ENCODE assay signal across 8 cellular contexts in the genomic region with DNA sequence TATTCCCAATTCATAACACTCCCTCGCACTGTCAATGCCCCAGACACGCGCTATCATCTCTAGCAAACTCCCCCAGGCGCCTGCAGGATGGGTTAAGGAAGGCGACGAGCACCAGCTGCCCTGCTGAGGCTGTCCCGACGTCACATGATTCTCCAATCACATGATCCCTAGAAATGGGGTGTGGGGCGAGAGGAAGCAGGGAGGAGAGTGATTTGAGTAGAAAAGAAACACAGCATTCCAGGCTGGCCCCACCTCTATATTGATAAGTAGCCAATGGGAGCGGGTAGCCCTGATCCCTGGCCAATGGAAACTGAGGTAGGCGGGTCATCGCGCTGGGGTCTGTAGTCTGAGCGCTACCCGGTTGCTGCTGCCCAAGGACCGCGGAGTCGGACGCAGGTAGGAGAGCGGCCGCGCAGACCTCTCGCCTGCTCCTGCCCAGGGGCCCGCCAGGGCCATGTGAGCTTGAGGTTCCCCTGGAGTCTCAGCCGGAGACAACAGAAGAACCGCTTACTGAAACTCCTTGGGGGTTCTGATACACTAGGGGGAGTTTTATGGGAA. TPM values are rescaled to one million over a fixed set of nuclear protein-coding genes. Genes with fewer than 3 reads are reported as not detected.
A peak's percentile ranks its signal among the peaks of the same experiment; 100 is the strongest.
DNase-seq lines count a peak whose midpoint lies in the region; ATAC-seq and TF ChIP-seq lines count a peak whose summit lies in the region.

A gene (plus strand): TSS at position 364 of the 558 bp plus-strand sequence. CDS start 3,863 bp downstream, outside the sequence.

- peak within 1 kb of the TSS; percentile 55 to 92 (median 81) for H3K4me3 ChIP-seq in adrenal gland
- H3K4me3 ChIP-seq in heart left ventricle: peak within 1 kb of the TSS; percentile 43 to 99 (median 80)

- WGBS in adrenal gland, 4 donors: 0% methylated on average over 1 to 26 of the region's 26 CpGs
- 0 to 1% (median 1%) methylated on average over 14 to 26 of the region's 26 CpGs for whole genome bisulfite sequencing in heart left ventricle, 4 donors

- H3K27me3 ChIP-seq in adrenal gland (no peaks in the 10 kb centered on the region), heart left ventricle (no peaks in the 10 kb centered on the region)

- peaks cover 12% of the 10 kb centered on the region for H3K4me1 Mint-ChIP-seq in type B pancreatic cell (ENCODE audit: unreplicated experiment)

- no peaks in the 10 kb centered on the region for H3K36me3 Mint-ChIP-seq in type B pancreatic cell

- peaks cover 8% of the 10 kb centered on the region for H3K27me3 Mint-ChIP-seq in type B pancreatic cell

- H3K27ac ChIP-seq in adrenal gland (peak within 1 kb of the TSS; percentile 68 to 90 (median 77)), heart left ventricle (peak within 1 kb of the TSS; percentile 34 to 97 (median 83))

- intact Hi-C loops in adrenal gland (cut with DNase I) (no loop called here), heart left ventricle (cut with DNase I) (loop anchor here in 2 of 10 donors (2.0 to 5.0 kb wide), 2 partner anchors 18 to 133 kb away; no protein-coding TSS in a partner anchor)

- H3K4me1 ChIP-seq in adrenal gland (replicated peaks in 1 of 2) (peaks cover 7 to 11% of the 10 kb centered on the region in 2 donors), heart left ventricle (peaks cover 0 to 49% (median 12%) of the 10 kb centered on the region in 12 donors)

- H3K4me3 Mint-ChIP-seq in type B pancreatic cell: peak within 1 kb of the TSS; percentile 98

- DNase-seq in GM04504 (ENCODE audit: low read depth) (peak; percentile 98), NCI-H1436 (lab: John Stamatoyannopoulos, UW) (peak; percentile 99), T-helper 1 cell (peak; percentile 65 to 87 (median 77)), adrenal gland (peak; percentile 94 to 99 (median 98)), heart left ventricle (peak; percentile 93 to 95 (median 94)), pons (ENCODE audit: low spot score) (peak; percentile 100), type B pancreatic cell (ENCODE audit: extremely low spot score, unreplicated experiment) (peak; percentile 94)

- peak within 1 kb of the TSS; percentile 95 for H3K27ac Mint-ChIP-seq in type B pancreatic cell

- ATAC-seq in HG02588 (IDR thresholded peaks at IDR 0.05; ENCODE audit: unreplicated experiment) (peak; percentile 62), heart left ventricle (peak; percentile 98 to 99 (median 98))

- TF ChIP-seq CTCF in adrenal gland (IDR thresholded peaks at IDR 0.05) (peak in 1 of 6 experiments; percentile 2), heart left ventricle (IDR thresholded peaks at IDR 0.05) (no peak), type B pancreatic cell (conservative IDR thresholded peaks at IDR 0.05) (no peak)

- peaks cover 0 to 12% of the 10 kb centered on the region in 2 donors for H3K36me3 ChIP-seq in adrenal gland (replicated peaks in 1 of 2)
- peaks cover 0 to 17% (median 3%) of the 10 kb centered on the region in 9 donors for H3K36me3 ChIP-seq in heart left ventricle

- peak; percentile 88 to 96 for TF ChIP-seq POLR2A in adrenal gland (IDR thresholded peaks at IDR 0.05)
- TF ChIP-seq POLR2A in heart left ventricle (IDR thresholded peaks at IDR 0.05): peak in 1 of 2 donors; percentile 87

- H3K9me3 Mint-ChIP-seq in type B pancreatic cell: no peaks in the 10 kb centered on the region

- no peaks in the 10 kb centered on the region for H3K9me3 ChIP-seq in adrenal gland (replicated peaks in 1 of 3)
- no peaks in the 10 kb centered on the region for H3K9me3 ChIP-seq in heart left ventricle

RNA-seq across cellular contexts. Expression of the gene that starts here (rescaled TPM):
- 100 to 1,000 TPM; 216 to 721 (median 418) TPM for total RNA-seq in adrenal gland
- 100 to 1,000 TPM in 1 of 3 donors, 10 to 100 TPM in 2; 91.7 to 111 (median 93.0) TPM for polyA plus RNA-seq in adrenal gland
- 100 to 1,000 TPM in 8 of 9 donors, 10 to 100 TPM in 1; 94.8 to 451 (median 196) TPM for total RNA-seq in heart left ventricle
- polyA plus RNA-seq in heart left ventricle: 100 to 1,000 TPM in 1 of 2 donors, 10 to 100 TPM in 1; 44.6 to 105 TPM
- 183 and 236 TPM in 2 replicates for total RNA-seq in type B pancreatic cell (ENCODE audit: low replicate concordance)

Comparison
In these comparisons a context has a peak if more than half of its experiments do, and no peak if none do; other contexts are left out.
1. Peak in every context shown above with its lines: DNase-seq, ATAC-seq, H3K4me3 ChIP-seq and H3K27ac ChIP-seq.